8 cellular contexts compared by ENCODE assay signal in genomic region chr5:108919591-108920326, GRCh38.
DNase-seq lines count a peak whose midpoint lies in the region; ATAC-seq and TF ChIP-seq lines count a peak whose summit lies in the region.

No MANE protein-coding gene starts in this region.

- CTCF ChIA-PET in GM10248 (lab: Yijun Ruan, JAX): interaction anchor here (1.0 to 1.3 kb wide), 2 partner anchors 92 to 123 kb away, joined by 3 read pairs; no protein-coding TSS in a partner anchor

- DNase-seq in GM10248 (ENCODE audit: extremely low spot score) (peak; percentile 15), neural crest cell (ENCODE audit: low read depth, low spot score) (no peak), NCI-H1092 treated with DMSO at 0.1 percent for 48 hours (lab: John Stamatoyannopoulos, UW) (no peak)
- DNase-seq in stimulated activated naive CD4-positive, alpha-beta T cell treated with Interleukin-2 at 50 U/mL for 16 hours (lab: John Stamatoyannopoulos, UW): no peak

- TF ChIP-seq CTCF in GM10248 (IDR thresholded peaks at IDR 0.05; ENCODE audit: control extremely low read depth, extremely low read depth, low read depth, missing control alignments) (peak; percentile 15), VCaP (conservative IDR thresholded peaks at IDR 0.05) (peak; percentile 67), neural crest cell (conservative IDR thresholded peaks at IDR 0.05) (peak; percentile 60)

- no peak overlapping the region for H3K4me3 Mint-ChIP-seq in neural crest cell

- no peak overlapping the region for H3K27ac ChIP-seq in VCaP

- no peaks in the 10 kb centered on the region for H3K36me3 Mint-ChIP-seq in neural crest cell (ENCODE audit: low read depth)

- H3K27ac Mint-ChIP-seq in neural crest cell (ENCODE audit: unreplicated experiment): no peak overlapping the region

- H3K9me3 Mint-ChIP-seq in neural crest cell: no peaks in the 10 kb centered on the region

- ATAC-seq in HG02870 (IDR thresholded peaks at IDR 0.05; ENCODE audit: unreplicated experiment) (peak; percentile 69), GM18498 (IDR thresholded peaks at IDR 0.05; ENCODE audit: unreplicated experiment) (no peak), GM18517 (IDR thresholded peaks at IDR 0.05; ENCODE audit: unreplicated experiment) (no peak)

- POLR2A ChIA-PET in GM10248 (lab: Yijun Ruan, JAX): no interaction called here

- no peaks in the 10 kb centered on the region for H3K27me3 Mint-ChIP-seq in neural crest cell (ENCODE audit: low read depth)

- no peaks in the 10 kb centered on the region for H3K4me1 Mint-ChIP-seq in neural crest cell

Comparison
In these comparisons a context has a peak if more than half of its experiments do, and no peak if none do; other contexts are left out.
1. CTCF ChIP-seq: peak in every context shown above with its lines; median percentile 67 in VCaP; 60 in neural crest cell; 15 in GM10248.